ENCODE assay signal across 19 cellular contexts in genomic region chr5:127706691-127707090, GRCh38. TPM values are rescaled to one million over a fixed set of nuclear protein-coding genes. Genes with fewer than 3 reads are reported as not detected.
A peak's percentile ranks its signal among the peaks of the same experiment; 100 is the strongest.
DNase-seq lines count a peak whose midpoint lies in the region; ATAC-seq and TF ChIP-seq lines count a peak whose summit lies in the region.
"Had no signal": no experiment of that assay in that cellular context is flagged by ENCODE, and none has a peak within 500 bp of the region (broad histone marks: within the 10 kb centered on the region; RNA-seq: fewer than 3 reads in every experiment).

No MANE protein-coding gene starts in this region.

- no peaks in the 10 kb centered on the region for H3K9me3 ChIP-seq in adipocyte (ENCODE audit: control insufficient read depth, low read length)
- no peaks in the 10 kb centered on the region for H3K9me3 ChIP-seq in thyroid gland

- peak overlapping the region; percentile 76 for H3K9ac ChIP-seq in adipocyte (ENCODE audit: low read length)

- DNase-seq in adipocyte (ENCODE audit: low read depth): no peak
- DNase-seq in fibroblast of villous mesenchyme (ENCODE audit: low read depth): peak; percentile 23
- no peak for DNase-seq in omental fat pad (ENCODE audit: low spot score)
- DNase-seq in thyroid gland: no peak
- no peak for DNase-seq in Kasumi-1 (lab: John Stamatoyannopoulos, UW)
- DNase-seq in superior temporal gyrus (ENCODE audit: extremely low spot score): no peak
- no peak for DNase-seq in activated CD4-positive, alpha-beta memory T cell treated with anti-CD3 and anti-CD28 coated beads for 36 hours
- no peak for DNase-seq in activated T-cell treated with anti-CD3 and anti-CD28 coated beads, Interleukin-2, amount 50 U/mL, for 1 hour
- DNase-seq: CD4-positive, CD25-positive, alpha-beta regulatory T cell; EL; GOT3; MV-4-11; NCI-H1417; NCI-H1930; NCI-H526 treated with DMSO at 0.1 percent for 48 hours; NK-92 treated with Interleukin-12 subunit alpha and Interleukin-12 subunit beta, amount 100 ng/mL, for 24 hours had no signal

- peaks cover 2% of the 10 kb centered on the region for H3K27me3 Mint-ChIP-seq in activated CD4-positive, alpha-beta memory T cell treated with anti-CD3 and anti-CD28 coated beads for 36 hours
- H3K27me3 Mint-ChIP-seq: CD4-positive, CD25-positive, alpha-beta regulatory T cell had no signal

- no peak for TF ChIP-seq POLR2A in thyroid gland (IDR thresholded peaks at IDR 0.05)

- H3K4me1 ChIP-seq in adipocyte (ENCODE audit: control insufficient read depth, insufficient read depth, low read length): peaks cover 36% of the 10 kb centered on the region
- H3K4me1 ChIP-seq in thyroid gland: peaks cover 12 to 16% of the 10 kb centered on the region in 2 donors

- no peaks in the 10 kb centered on the region for H3K9me3 Mint-ChIP-seq in activated CD4-positive, alpha-beta memory T cell treated with anti-CD3 and anti-CD28 coated beads for 36 hours

- H3K36me3 ChIP-seq in adipocyte (ENCODE audit: control insufficient read depth, insufficient read depth, low read length, severe bottlenecking): no peaks in the 10 kb centered on the region
- no peaks in the 10 kb centered on the region for H3K36me3 ChIP-seq in thyroid gland

- TF ChIP-seq CTCF in fibroblast of villous mesenchyme (IDR thresholded peaks at IDR 0.05; ENCODE audit: insufficient read depth, low read depth, low read length) (no peak), omental fat pad (IDR thresholded peaks at IDR 0.05) (no peak), thyroid gland (IDR thresholded peaks at IDR 0.05) (no peak)

- no peaks in the 10 kb centered on the region for H3K4me1 Mint-ChIP-seq in activated CD4-positive, alpha-beta memory T cell treated with anti-CD3 and anti-CD28 coated beads for 36 hours (ENCODE audit: low read depth)
- H3K4me1 Mint-ChIP-seq: CD4-positive, CD25-positive, alpha-beta regulatory T cell had no signal

- peak overlapping the region in 2 of 3 donors; percentile 10 to 57 for H3K27ac ChIP-seq in thyroid gland

- ATAC-seq in omental fat pad (ENCODE audit: low FRiP score): peak; percentile 74
- ATAC-seq: K562 had no signal

- no peak overlapping the region for H3K27ac Mint-ChIP-seq in activated CD4-positive, alpha-beta memory T cell treated with anti-CD3 and anti-CD28 coated beads for 36 hours
- H3K27ac Mint-ChIP-seq: CD4-positive, CD25-positive, alpha-beta regulatory T cell had no signal

- no peaks in the 10 kb centered on the region for H3K36me3 Mint-ChIP-seq in activated CD4-positive, alpha-beta memory T cell treated with anti-CD3 and anti-CD28 coated beads for 36 hours
- H3K36me3 Mint-ChIP-seq: CD4-positive, CD25-positive, alpha-beta regulatory T cell had no signal

- CTCF ChIA-PET in activated CD4-positive, alpha-beta memory T cell treated with anti-CD3 and anti-CD28 coated beads for 36 hours (lab: Charles Lee): no interaction called here

- H3K4me3 ChIP-seq in adipocyte (ENCODE audit: low read length) (peak overlapping the region; percentile 46), fibroblast of villous mesenchyme (ENCODE audit: low read depth, low read length) (no peak overlapping the region), thyroid gland (replicated peaks in 1 of 3) (no peak overlapping the region)
- H3K4me3 ChIP-seq: K562 had no signal

- 71 to 87% methylated on average over 1 of the region's 1 CpG for WGBS in thyroid gland, 2 donors

- no peaks in the 10 kb centered on the region for H3K27me3 ChIP-seq in adipocyte (replicated peaks; ENCODE audit: control insufficient read depth, insufficient read depth, low read length)
- no peaks in the 10 kb centered on the region for H3K27me3 ChIP-seq in thyroid gland

- no peak overlapping the region for H3K4me3 Mint-ChIP-seq in activated CD4-positive, alpha-beta memory T cell treated with anti-CD3 and anti-CD28 coated beads for 36 hours
- H3K4me3 Mint-ChIP-seq: CD4-positive, CD25-positive, alpha-beta regulatory T cell had no signal

- POLR2A ChIA-PET in activated CD4-positive, alpha-beta memory T cell treated with anti-CD3 and anti-CD28 coated beads for 36 hours (lab: Charles Lee): no interaction called here

- intact Hi-C loops in thyroid gland (cut with DNase I): no loop called here
- intact Hi-C loops in activated CD4-positive, alpha-beta memory T cell treated with anti-CD3 and anti-CD28 coated beads for 36 hours (cut with micrococcal nuclease): no loop called here

RNA-seq across cellular contexts. Expression of gene CCDC192, which starts 3.5 kb away (rescaled TPM):
- total RNA-seq in fibroblast of villous mesenchyme: not detected in 2 replicates
- under 1 TPM in 1 of 4 donors, not detected in 3; 0.56 TPM for total RNA-seq in omental fat pad
- 1 to 10 TPM in 1 of 4 donors, not detected in 3; 1.3 TPM for total RNA-seq in thyroid gland
- total RNA-seq in activated CD4-positive, alpha-beta memory T cell treated with anti-CD3 and anti-CD28 coated beads for 36 hours: not detected
- total RNA-seq: CD4-positive, CD25-positive, alpha-beta regulatory T cell; OCI-LY7; RPMI7951 had no signal

RNA-seq across cellular contexts. Expression of gene CTXN3, which starts 57.8 kb away (rescaled TPM):
- total RNA-seq in fibroblast of villous mesenchyme: not detected in 2 replicates
- total RNA-seq in omental fat pad: not detected
- total RNA-seq in thyroid gland: not detected
- not detected for total RNA-seq in activated CD4-positive, alpha-beta memory T cell treated with anti-CD3 and anti-CD28 coated beads for 36 hours
- total RNA-seq: CD4-positive, CD25-positive, alpha-beta regulatory T cell; K562; OCI-LY7; RPMI7951 had no signal
